In the genomic region with DNA sequence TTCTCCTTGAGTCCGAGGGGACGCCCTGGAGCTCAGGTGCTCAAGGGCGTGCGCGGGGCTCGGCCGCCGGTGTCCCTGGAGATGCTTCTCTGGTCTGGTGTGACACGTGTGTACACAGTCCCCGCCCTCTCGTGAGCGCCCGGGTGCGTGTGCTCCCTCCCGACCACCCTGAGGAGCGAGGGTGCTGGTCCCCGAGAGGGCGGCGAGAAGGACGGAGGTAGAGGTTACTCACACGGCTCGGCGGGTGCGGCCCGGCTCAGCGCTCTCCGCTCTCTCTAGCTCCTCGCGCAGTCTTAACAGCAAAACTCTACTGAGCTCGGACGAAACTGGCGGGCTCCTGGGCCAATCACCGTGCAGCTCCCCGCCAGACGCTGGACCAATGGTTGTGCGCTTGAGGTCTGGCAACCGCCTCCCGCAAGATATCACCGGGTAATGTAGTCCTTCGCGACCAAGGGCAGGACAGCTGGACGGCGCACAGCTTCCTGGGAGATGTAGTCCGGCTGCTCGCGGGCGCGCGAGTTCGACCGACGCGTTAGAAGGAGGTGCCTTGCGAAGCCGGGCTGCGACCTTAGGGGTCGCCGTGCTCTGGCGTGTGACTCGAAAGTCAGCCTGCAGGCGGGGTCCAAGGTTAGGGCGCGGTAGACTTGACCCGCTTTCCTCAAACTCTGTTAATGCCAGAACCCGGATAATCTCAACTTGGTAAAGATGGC, we compare ENCODE assay signal across 1 cellular context.
TF ChIP-seq lines count a peak whose summit lies in the region.

A gene (minus strand): TSS at position 312 of the 710 bp plus-strand sequence. CDS start 2,669 bp downstream, outside the sequence.

TF ChIP-seq in HepG2, 621 proteins besides CTCF, POLR2A, EP300 and RAD21 (continued from another document and continues in another):
- TF ChIP-seq, protein P1, sequence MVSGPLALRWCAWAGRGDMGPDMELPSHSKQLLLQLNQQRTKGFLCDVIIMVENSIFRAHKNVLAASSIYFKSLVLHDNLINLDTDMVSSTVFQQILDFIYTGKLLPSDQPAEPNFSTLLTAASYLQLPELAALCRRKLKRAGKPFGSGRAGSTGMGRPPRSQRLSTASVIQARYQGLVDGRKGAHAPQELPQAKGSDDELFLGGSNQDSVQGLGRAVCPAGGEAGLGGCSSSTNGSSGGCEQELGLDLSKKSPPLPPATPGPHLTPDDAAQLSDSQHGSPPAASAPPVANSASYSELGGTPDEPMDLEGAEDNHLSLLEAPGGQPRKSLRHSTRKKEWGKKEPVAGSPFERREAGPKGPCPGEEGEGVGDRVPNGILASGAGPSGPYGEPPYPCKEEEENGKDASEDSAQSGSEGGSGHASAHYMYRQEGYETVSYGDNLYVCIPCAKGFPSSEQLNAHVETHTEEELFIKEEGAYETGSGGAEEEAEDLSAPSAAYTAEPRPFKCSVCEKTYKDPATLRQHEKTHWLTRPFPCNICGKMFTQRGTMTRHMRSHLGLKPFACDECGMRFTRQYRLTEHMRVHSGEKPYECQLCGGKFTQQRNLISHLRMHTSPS (CRISPR knock-in tag; IDR thresholded peaks at IDR 0.05; ENCODE audit: low read depth): no peak
- TF ChIP-seq, protein P2, sequence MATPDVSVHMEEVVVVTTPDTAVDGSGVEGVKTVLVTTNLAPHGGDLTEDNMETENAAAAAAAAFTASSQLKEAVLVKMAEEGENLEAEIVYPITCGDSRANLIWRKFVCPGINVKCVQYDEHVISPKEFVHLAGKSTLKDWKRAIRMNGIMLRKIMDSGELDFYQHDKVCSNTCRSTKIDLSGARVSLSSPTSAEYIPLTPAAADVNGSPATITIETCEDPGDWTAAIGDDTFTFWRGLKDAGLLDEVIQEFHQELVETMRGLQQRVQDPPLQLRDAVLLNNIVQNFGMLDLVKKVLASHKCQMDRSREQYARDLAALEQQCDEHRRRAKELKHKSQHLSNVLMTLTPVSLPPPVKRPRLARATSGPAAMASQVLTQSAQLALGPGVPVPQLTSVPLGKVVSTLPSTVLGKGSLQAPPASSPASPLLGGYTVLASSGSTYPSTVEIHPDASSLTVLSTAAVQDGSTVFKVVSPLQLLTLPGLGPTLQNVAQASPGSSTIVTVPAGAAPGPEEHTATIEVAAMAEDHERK (CRISPR knock-in tag; IDR thresholded peaks at IDR 0.05; ENCODE audit: low read depth): peak; percentile 77
- peak; percentile 90 for TF ChIP-seq SAFB2 (CRISPR knock-in tag; IDR thresholded peaks at IDR 0.05; ENCODE audit: borderline replicate concordance, low read depth)
- peak; percentile 87 for TF ChIP-seq CBFB (CRISPR knock-in tag; IDR thresholded peaks at IDR 0.05)
- no peak for TF ChIP-seq ZNF629 (CRISPR knock-in tag; conservative IDR thresholded peaks at IDR 0.05)
- no peak for TF ChIP-seq ZBTB21 (CRISPR knock-in tag; IDR thresholded peaks at IDR 0.05)
- TF ChIP-seq, protein P3, sequence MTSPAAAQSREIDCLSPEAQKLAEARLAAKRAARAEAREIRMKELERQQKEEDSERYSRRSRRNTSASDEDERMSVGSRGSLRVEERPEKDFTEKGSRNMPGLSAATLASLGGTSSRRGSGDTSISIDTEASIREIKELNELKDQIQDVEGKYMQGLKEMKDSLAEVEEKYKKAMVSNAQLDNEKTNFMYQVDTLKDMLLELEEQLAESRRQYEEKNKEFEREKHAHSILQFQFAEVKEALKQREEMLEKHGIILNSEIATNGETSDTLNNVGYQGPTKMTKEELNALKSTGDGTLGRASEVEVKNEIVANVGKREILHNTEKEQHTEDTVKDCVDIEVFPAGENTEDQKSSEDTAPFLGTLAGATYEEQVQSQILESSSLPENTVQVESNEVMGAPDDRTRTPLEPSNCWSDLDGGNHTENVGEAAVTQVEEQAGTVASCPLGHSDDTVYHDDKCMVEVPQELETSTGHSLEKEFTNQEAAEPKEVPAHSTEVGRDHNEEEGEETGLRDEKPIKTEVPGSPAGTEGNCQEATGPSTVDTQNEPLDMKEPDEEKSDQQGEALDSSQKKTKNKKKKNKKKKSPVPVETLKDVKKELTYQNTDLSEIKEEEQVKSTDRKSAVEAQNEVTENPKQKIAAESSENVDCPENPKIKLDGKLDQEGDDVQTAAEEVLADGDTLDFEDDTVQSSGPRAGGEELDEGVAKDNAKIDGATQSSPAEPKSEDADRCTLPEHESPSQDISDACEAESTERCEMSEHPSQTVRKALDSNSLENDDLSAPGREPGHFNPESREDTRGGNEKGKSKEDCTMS (CRISPR knock-in tag; conservative IDR thresholded peaks at IDR 0.05): no peak
- TF ChIP-seq RFX1 (IDR thresholded peaks at IDR 0.05): no peak; the same call in 1 of the 2 replicates
- TF ChIP-seq, protein P4, sequence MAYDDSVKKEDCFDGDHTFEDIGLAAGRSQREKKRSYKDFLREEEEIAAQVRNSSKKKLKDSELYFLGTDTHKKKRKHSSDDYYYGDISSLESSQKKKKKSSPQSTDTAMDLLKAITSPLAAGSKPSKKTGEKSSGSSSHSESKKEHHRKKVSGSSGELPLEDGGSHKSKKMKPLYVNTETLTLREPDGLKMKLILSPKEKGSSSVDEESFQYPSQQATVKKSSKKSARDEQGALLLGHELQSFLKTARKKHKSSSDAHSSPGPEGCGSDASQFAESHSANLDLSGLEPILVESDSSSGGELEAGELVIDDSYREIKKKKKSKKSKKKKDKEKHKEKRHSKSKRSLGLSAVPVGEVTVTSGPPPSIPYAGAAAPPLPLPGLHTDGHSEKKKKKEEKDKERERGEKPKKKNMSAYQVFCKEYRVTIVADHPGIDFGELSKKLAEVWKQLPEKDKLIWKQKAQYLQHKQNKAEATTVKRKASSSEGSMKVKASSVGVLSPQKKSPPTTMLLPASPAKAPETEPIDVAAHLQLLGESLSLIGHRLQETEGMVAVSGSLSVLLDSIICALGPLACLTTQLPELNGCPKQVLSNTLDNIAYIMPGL (CRISPR knock-in tag; IDR thresholded peaks at IDR 0.05; ENCODE audit: borderline replicate concordance in 1 of 2, low read depth in 1 of 2): peak; percentile 90 to 91
- peak; percentile 80 for TF ChIP-seq CHD2 (IDR thresholded peaks at IDR 0.05; ENCODE audit: low read depth, low read length)
- 0 out of 2 replicates have a peak, but pooled peaks have one; percentile 67 for TF ChIP-seq SIN3B (IDR thresholded peaks at IDR 0.05; ENCODE audit: low read length)
- TF ChIP-seq KLF15 (CRISPR knock-in tag; IDR thresholded peaks at IDR 0.05; ENCODE audit: borderline replicate concordance): no peak; the same call in 1 of the 2 replicates
- peak; percentile 64; the same call in 1 of the 2 replicates for TF ChIP-seq NCOA1 (CRISPR knock-in tag; IDR thresholded peaks at IDR 0.05)
- no peak for TF ChIP-seq U2AF2 (IDR thresholded peaks at IDR 0.05; ENCODE audit: low read depth, low read length)
- TF ChIP-seq, protein P5, sequence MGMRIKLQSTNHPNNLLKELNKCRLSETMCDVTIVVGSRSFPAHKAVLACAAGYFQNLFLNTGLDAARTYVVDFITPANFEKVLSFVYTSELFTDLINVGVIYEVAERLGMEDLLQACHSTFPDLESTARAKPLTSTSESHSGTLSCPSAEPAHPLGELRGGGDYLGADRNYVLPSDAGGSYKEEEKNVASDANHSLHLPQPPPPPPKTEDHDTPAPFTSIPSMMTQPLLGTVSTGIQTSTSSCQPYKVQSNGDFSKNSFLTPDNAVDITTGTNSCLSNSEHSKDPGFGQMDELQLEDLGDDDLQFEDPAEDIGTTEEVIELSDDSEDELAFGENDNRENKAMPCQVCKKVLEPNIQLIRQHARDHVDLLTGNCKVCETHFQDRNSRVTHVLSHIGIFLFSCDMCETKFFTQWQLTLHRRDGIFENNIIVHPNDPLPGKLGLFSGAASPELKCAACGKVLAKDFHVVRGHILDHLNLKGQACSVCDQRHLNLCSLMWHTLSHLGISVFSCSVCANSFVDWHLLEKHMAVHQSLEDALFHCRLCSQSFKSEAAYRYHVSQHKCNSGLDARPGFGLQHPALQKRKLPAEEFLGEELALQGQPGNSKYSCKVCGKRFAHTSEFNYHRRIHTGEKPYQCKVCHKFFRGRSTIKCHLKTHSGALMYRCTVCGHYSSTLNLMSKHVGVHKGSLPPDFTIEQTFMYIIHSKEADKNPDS (CRISPR knock-in tag; IDR thresholded peaks at IDR 0.05): 0 out of 2 replicates have a peak, but pooled peaks have one; percentile 52
- TF ChIP-seq, protein P6, sequence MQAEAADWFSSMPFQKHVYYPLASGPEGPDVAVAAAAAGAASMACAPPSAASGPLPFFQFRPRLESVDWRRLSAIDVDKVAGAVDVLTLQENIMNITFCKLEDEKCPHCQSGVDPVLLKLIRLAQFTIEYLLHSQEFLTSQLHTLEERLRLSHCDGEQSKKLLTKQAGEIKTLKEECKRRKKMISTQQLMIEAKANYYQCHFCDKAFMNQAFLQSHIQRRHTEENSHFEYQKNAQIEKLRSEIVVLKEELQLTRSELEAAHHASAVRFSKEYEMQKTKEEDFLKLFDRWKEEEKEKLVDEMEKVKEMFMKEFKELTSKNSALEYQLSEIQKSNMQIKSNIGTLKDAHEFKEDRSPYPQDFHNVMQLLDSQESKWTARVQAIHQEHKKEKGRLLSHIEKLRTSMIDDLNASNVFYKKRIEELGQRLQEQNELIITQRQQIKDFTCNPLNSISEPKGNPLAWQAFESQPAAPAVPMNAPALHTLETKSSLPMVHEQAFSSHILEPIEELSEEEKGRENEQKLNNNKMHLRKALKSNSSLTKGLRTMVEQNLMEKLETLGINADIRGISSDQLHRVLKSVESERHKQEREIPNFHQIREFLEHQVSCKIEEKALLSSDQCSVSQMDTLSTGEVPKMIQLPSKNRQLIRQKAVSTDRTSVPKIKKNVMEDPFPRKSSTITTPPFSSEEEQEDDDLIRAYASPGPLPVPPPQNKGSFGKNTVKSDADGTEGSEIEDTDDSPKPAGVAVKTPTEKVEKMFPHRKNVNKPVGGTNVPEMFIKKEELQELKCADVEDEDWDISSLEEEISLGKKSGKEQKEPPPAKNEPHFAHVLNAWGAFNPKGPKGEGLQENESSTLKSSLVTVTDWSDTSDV (CRISPR knock-in tag; IDR thresholded peaks at IDR 0.05): no peak
- peak; percentile 58; the same call in 1 of the 2 replicates for TF ChIP-seq ELF4 (CRISPR knock-in tag; IDR thresholded peaks at IDR 0.05; ENCODE audit: borderline replicate concordance)
- TF ChIP-seq ZC3H13 (CRISPR knock-in tag; IDR thresholded peaks at IDR 0.05): no peak; the same call in 1 of the 2 replicates
- TF ChIP-seq NFE2 (CRISPR knock-in tag; IDR thresholded peaks at IDR 0.05): no peak
- peak; percentile 98; the same call in 1 of the 2 replicates for TF ChIP-seq ZFP90 (CRISPR knock-in tag; IDR thresholded peaks at IDR 0.05; ENCODE audit: borderline replicate concordance)
- TF ChIP-seq ZNF260 (CRISPR knock-in tag; IDR thresholded peaks at IDR 0.05; ENCODE audit: borderline replicate concordance, low read depth): no peak
- no peak for TF ChIP-seq PAF1 (CRISPR knock-in tag; IDR thresholded peaks at IDR 0.05)
- TF ChIP-seq ZBTB38 (CRISPR knock-in tag; IDR thresholded peaks at IDR 0.05): peak; percentile 92
- TF ChIP-seq, protein P7, sequence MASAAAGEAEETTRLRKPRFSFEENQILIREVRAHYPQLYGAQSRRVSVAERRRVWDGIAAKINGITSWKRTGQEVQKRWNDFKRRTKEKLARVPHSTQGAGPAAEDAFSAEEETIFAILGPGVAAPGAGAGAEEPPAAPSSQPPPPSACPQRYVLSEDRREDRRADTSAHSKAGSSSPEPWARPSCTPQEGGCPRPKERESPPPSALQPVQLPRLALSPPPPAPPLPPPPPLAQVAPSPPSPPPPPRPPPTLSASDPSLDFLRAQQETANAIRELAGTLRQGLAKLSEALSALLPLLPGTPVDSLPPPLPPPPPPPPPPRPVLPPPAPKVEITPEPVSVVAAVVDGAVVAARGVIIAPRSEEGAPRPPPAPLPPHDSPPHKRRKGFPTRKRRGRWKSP (CRISPR knock-in tag; IDR thresholded peaks at IDR 0.05): peak; percentile 87
- no peak for TF ChIP-seq ZNF549 (CRISPR knock-in tag; IDR thresholded peaks at IDR 0.05)
- TF ChIP-seq HMG20B (CRISPR knock-in tag; conservative IDR thresholded peaks at IDR 0.05): no peak
- TF ChIP-seq ZKSCAN5 (CRISPR knock-in tag; IDR thresholded peaks at IDR 0.05): no peak; the same call in 1 of the 2 replicates
- no peak; the same call in 1 of the 2 replicates for TF ChIP-seq GATAD2A (CRISPR knock-in tag; IDR thresholded peaks at IDR 0.05)
- TF ChIP-seq KMT2B (CRISPR knock-in tag; IDR thresholded peaks at IDR 0.05): peak; percentile 75
- TF ChIP-seq, protein P8, sequence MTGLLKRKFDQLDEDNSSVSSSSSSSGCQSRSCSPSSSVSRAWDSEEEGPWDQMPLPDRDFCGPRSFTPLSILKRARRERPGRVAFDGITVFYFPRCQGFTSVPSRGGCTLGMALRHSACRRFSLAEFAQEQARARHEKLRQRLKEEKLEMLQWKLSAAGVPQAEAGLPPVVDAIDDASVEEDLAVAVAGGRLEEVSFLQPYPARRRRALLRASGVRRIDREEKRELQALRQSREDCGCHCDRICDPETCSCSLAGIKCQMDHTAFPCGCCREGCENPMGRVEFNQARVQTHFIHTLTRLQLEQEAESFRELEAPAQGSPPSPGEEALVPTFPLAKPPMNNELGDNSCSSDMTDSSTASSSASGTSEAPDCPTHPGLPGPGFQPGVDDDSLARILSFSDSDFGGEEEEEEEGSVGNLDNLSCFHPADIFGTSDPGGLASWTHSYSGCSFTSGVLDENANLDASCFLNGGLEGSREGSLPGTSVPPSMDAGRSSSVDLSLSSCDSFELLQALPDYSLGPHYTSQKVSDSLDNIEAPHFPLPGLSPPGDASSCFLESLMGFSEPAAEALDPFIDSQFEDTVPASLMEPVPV (CRISPR knock-in tag; IDR thresholded peaks at IDR 0.05): peak; percentile 94
- TF ChIP-seq, protein P9, sequence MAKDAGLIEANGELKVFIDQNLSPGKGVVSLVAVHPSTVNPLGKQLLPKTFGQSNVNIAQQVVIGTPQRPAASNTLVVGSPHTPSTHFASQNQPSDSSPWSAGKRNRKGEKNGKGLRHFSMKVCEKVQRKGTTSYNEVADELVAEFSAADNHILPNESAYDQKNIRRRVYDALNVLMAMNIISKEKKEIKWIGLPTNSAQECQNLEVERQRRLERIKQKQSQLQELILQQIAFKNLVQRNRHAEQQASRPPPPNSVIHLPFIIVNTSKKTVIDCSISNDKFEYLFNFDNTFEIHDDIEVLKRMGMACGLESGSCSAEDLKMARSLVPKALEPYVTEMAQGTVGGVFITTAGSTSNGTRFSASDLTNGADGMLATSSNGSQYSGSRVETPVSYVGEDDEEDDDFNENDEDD (CRISPR knock-in tag; IDR thresholded peaks at IDR 0.05; ENCODE audit: borderline replicate concordance): peak; percentile 87; the same call in 1 of the 2 replicates
- TF ChIP-seq HIVEP1 (CRISPR knock-in tag; IDR thresholded peaks at IDR 0.05): peak; percentile 94
- TF ChIP-seq ATM (IDR thresholded peaks at IDR 0.05; ENCODE audit: borderline replicate concordance): no peak
